In the genomic region with DNA sequence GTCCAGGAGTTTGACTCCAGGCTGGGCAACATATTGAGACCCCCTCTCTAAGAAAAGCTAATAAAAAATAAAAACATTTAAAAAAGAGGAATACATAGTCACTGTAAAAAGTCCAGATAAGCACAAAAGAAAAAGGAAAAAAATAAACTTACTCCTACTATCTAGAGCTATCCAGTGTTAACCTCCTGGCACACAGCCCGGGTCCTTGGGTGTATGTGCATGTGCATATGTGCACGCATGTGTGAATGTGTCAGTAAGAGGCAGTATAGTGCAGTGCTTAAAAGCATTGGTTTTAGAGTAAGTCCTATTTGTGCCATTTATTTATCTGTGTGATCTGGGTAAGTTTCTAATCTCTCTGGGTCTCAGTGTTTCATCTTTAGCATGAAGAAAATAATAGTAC, we compare ENCODE assay signal across 20 cellular contexts. TPM values are rescaled to one million over a fixed set of nuclear protein-coding genes. Genes with fewer than 3 reads are reported as not detected.
"Had no signal": no experiment of that assay in that cellular context is flagged by ENCODE, and none has a peak within 500 bp of the region (broad histone marks: within the 10 kb centered on the region; RNA-seq: fewer than 3 reads in every experiment).

No MANE protein-coding gene starts in this region.

- ATAC-seq: activated CD8-positive, alpha-beta T cell treated with anti-CD3 and anti-CD28 coated beads, Interleukin-2, amount 10 ng/mL, durations not matched to agents 7 days and 5 days; stimulated activated naive B cell treated with anti-CD40 and anti-IgM and Interleukin-4, amounts not matched to agents 10 μg/mL and 1 μg/mL and 100 μg/mL, for 72 hours; T-cell had no signal

- H3K36me3 ChIP-seq: brain microvascular endothelial cell, thoracic aorta had no signal

- H3K27ac ChIP-seq: brain microvascular endothelial cell, thoracic aorta, upper lobe of left lung had no signal

- H3K27me3 ChIP-seq: brain microvascular endothelial cell, upper lobe of left lung had no signal

- H3K9me3 ChIP-seq: thoracic aorta, upper lobe of left lung had no signal

- DNase-seq: activated CD4-positive, alpha-beta T cell treated with anti-CD3 and anti-CD28 coated beads for 1 hour; activated CD4-positive, alpha-beta T cell treated with anti-CD3 and anti-CD28 coated beads, Interleukin-2, amount 50 U/mL, for 1 hour; activated CD8-positive, alpha-beta T cell treated with anti-CD3 and anti-CD28 coated beads, Interleukin-2, amount 10 ng/mL, durations not matched to agents 7 days and 5 days; activated gamma-delta T cell treated with Interleukin-2 at 50 U/mL for 16 hours; central memory CD4-positive, alpha-beta T cell; dermis blood vessel endothelial cell; effector memory CD4-positive, alpha-beta T cell; hippocampal formation; kidney glomerular epithelial cell; nephron progenitor cell; stimulated activated CD4-positive, alpha-beta T cell treated with anti-CD3 and anti-CD28 coated beads, Interleukin-2, amount 100 ng/mL, for 48 hours; stimulated activated CD8-positive, alpha-beta memory T cell treated with anti-CD3 and anti-CD28 coated beads, Interleukin-4, amount 100 ng/mL, for 48 hours; stimulated activated naive B cell treated with anti-CD40 and anti-IgM and Interleukin-4, amounts not matched to agents 10 μg/mL and 1 μg/mL and 100 μg/mL, for 72 hours; T-cell; upper lobe of left lung had no signal

- H3K4me3 ChIP-seq: thoracic aorta, upper lobe of left lung had no signal

RNA-seq across cellular contexts. Expression of a gene that starts 26.9 kb away (rescaled TPM):
- total RNA-seq: activated CD8-positive, alpha-beta T cell treated with anti-CD3 and anti-CD28 coated beads, Interleukin-2, amount 10 ng/mL, durations not matched to agents 7 days and 5 days; dermis blood vessel endothelial cell; liver; mononuclear cell; T-cell; thoracic aorta had no signal
- polyA plus RNA-seq: esophagus, liver had no signal
